In the genomic region with DNA sequence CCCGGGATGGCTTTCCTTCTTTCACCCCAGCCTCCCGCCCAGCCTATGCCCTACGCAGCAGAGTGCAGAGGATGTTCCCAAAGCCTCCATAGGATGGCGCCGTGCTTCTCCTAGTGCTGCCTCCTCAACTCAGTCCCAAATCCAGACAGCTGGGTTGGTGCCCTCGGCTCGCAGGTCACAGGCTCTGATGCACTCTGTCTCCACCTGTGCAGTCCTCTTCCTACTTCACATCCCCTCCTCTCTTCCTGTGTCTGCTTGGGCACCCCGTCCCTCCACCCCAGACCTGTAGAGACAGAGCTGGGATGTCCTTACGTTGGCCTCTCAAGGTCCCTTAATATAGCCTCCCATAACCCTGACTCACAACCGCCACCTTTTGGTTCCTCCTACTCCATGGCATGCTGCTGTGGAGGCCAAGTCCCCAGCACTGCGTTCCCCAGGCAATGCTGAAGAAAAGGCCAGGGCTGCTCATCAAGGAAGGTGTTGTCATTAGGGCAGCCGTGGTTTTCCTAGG, we compare ENCODE assay signal across 1 cellular context.
TF ChIP-seq lines count a peak whose summit lies in the region.

No MANE protein-coding gene starts in this region.

TF ChIP-seq in SK-N-SH, 30 proteins besides CTCF, POLR2A, EP300 and RAD21 (continued from another document):
- TF ChIP-seq, protein P1, sequence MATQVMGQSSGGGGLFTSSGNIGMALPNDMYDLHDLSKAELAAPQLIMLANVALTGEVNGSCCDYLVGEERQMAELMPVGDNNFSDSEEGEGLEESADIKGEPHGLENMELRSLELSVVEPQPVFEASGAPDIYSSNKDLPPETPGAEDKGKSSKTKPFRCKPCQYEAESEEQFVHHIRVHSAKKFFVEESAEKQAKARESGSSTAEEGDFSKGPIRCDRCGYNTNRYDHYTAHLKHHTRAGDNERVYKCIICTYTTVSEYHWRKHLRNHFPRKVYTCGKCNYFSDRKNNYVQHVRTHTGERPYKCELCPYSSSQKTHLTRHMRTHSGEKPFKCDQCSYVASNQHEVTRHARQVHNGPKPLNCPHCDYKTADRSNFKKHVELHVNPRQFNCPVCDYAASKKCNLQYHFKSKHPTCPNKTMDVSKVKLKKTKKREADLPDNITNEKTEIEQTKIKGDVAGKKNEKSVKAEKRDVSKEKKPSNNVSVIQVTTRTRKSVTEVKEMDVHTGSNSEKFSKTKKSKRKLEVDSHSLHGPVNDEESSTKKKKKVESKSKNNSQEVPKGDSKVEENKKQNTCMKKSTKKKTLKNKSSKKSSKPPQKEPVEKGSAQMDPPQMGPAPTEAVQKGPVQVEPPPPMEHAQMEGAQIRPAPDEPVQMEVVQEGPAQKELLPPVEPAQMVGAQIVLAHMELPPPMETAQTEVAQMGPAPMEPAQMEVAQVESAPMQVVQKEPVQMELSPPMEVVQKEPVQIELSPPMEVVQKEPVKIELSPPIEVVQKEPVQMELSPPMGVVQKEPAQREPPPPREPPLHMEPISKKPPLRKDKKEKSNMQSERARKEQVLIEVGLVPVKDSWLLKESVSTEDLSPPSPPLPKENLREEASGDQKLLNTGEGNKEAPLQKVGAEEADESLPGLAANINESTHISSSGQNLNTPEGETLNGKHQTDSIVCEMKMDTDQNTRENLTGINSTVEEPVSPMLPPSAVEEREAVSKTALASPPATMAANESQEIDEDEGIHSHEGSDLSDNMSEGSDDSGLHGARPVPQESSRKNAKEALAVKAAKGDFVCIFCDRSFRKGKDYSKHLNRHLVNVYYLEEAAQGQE (IDR thresholded peaks at IDR 0.05; ENCODE audit: low read depth, low read length) = no peak
- no peak for TF ChIP-seq SIN3A (IDR thresholded peaks at IDR 0.05; ENCODE audit: borderline replicate concordance, low read depth, low read length)
- TF ChIP-seq FOXM1 (IDR thresholded peaks at IDR 0.05; ENCODE audit: low read depth) = no peak
- TF ChIP-seq RFX5 (IDR thresholded peaks at IDR 0.05; ENCODE audit: low read length) = no peak
- TF ChIP-seq RXRA (IDR thresholded peaks at IDR 0.05; ENCODE audit: borderline replicate concordance, low read depth) = no peak
